ENCODE assay signal across 1 cellular context in the genomic region with DNA sequence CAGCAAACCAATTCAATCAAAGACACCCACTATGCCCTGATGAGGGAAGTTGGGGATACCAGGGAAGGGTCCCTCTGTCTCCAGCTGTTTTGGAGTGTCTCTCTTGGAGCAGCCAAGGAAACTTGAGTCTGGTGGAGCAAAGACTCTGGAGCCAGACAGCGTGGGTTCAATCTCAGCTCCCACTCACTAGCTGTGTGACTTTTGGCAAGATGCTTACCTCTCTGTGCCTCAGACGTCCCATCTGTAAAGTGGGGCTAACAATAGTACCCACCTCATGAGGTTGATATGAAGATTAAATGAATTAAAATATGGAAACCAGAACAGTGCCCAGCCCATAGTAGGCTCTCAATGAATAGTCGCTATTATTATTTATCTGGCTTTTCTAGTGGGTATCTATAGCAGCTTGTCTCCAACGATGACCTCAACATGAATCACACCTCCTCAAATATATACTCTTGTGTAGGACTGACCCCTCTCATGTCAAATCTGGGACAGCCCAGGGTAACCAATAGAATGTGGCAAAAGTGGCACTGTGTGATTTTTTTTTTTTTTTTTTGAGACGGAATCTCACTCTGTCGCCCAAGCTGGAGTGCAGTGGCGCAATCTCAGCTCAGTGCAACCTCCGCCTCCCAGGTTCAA.
TF ChIP-seq lines count a peak whose summit lies in the region.

No MANE protein-coding gene starts in this region.

TF ChIP-seq in K562, 482 proteins besides CTCF, POLR2A, EP300 and RAD21 (continued from another document):
- TF ChIP-seq, protein P1, sequence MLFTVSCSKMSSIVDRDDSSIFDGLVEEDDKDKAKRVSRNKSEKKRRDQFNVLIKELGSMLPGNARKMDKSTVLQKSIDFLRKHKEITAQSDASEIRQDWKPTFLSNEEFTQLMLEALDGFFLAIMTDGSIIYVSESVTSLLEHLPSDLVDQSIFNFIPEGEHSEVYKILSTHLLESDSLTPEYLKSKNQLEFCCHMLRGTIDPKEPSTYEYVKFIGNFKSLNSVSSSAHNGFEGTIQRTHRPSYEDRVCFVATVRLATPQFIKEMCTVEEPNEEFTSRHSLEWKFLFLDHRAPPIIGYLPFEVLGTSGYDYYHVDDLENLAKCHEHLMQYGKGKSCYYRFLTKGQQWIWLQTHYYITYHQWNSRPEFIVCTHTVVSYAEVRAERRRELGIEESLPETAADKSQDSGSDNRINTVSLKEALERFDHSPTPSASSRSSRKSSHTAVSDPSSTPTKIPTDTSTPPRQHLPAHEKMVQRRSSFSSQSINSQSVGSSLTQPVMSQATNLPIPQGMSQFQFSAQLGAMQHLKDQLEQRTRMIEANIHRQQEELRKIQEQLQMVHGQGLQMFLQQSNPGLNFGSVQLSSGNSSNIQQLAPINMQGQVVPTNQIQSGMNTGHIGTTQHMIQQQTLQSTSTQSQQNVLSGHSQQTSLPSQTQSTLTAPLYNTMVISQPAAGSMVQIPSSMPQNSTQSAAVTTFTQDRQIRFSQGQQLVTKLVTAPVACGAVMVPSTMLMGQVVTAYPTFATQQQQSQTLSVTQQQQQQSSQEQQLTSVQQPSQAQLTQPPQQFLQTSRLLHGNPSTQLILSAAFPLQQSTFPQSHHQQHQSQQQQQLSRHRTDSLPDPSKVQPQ (CRISPR knock-in tag; IDR thresholded peaks at IDR 0.05; ENCODE audit: borderline replicate concordance), result no peak
- TF ChIP-seq KDM1A (IDR thresholded peaks at IDR 0.05) (peak; percentile 24 to 40; a peak in 3 of 4 replicates), ZNF253 (CRISPR knock-in tag; conservative IDR thresholded peaks at IDR 0.05) (no peak), ZFP36 (IDR thresholded peaks at IDR 0.05; ENCODE audit: low read depth, low read length, partially characterized antibody) (peak; percentile 46), ZNF197 (CRISPR knock-in tag; IDR thresholded peaks at IDR 0.05; ENCODE audit: low read depth) (no peak), SREBF1 (IDR thresholded peaks at IDR 0.05; ENCODE audit: borderline replicate concordance, low read depth, low read length) (no peak), PTBP1 (IDR thresholded peaks at IDR 0.05; ENCODE audit: low read depth, low read length) (no peak), RFX7 (CRISPR knock-in tag; IDR thresholded peaks at IDR 0.05) (no peak)
- TF ChIP-seq, protein P2, sequence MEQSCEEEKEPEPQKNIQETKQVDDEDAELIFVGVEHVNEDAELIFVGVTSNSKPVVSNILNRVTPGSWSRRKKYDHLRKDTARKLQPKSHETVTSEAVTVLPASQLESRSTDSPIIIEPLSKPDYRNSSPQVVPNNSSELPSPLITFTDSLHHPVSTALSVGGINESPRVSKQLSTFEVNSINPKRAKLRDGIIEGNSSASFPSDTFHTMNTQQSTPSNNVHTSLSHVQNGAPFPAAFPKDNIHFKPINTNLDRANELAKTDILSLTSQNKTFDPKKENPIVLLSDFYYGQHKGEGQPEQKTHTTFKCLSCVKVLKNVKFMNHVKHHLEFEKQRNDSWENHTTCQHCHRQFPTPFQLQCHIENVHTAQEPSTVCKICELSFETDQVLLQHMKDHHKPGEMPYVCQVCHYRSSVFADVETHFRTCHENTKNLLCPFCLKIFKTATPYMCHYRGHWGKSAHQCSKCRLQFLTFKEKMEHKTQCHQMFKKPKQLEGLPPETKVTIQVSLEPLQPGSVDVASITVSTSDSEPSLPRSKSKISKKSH (CRISPR knock-in tag; IDR thresholded peaks at IDR 0.05), result no peak
